In genomic region chr20:47688385-47689381, GRCh38 we compare ENCODE assay signal across 1 cellular context.
TF ChIP-seq lines count a peak whose summit lies in the region.

No MANE protein-coding gene starts in this region.

TF ChIP-seq in IMR-90, 13 proteins besides CTCF, POLR2A, EP300 and RAD21:
- TF ChIP-seq RFX5 (IDR thresholded peaks at IDR 0.05; ENCODE audit: low read depth, low read length): no peak
- TF ChIP-seq NFE2L2 (IDR thresholded peaks at IDR 0.05; ENCODE audit: low read depth, low read length): peak; percentile 52; the same call in 1 of the 2 replicates
